ENCODE assay signal across 15 cellular contexts in genomic region chr9:105132006-105132405, GRCh38.
"Had no signal": no experiment of that assay in that cellular context is flagged by ENCODE, and none has a peak within 500 bp of the region (broad histone marks: within the 10 kb centered on the region; RNA-seq: fewer than 3 reads in every experiment).

No MANE protein-coding gene starts in this region.

- H2AFZ ChIP-seq: hepatocyte, parathyroid adenoma had no signal

- H3K27me3 Mint-ChIP-seq: activated CD4-positive, alpha-beta T cell treated with anti-CD3 and anti-CD28 coated beads for 36 hours; activated CD8-positive, alpha-beta T cell treated with anti-CD3 and anti-CD28 coated beads for 36 hours; naive B cell; stimulated activated memory B cell treated with anti-CD40 and anti-IgM and Interleukin-4, amounts not matched to agents 10 μg/mL and 1 μg/mL and 100 μg/mL, for 72 hours; T-cell had no signal

- DNase-seq: activated CD4-positive, alpha-beta T cell treated with anti-CD3 and anti-CD28 coated beads for 36 hours; activated CD8-positive, alpha-beta memory T cell treated with anti-CD3 and anti-CD28 coated beads, Interleukin-2, amount 50 U/mL, for 4 hours; activated CD8-positive, alpha-beta T cell treated with anti-CD3 and anti-CD28 coated beads for 36 hours; aorta; esophagus squamous epithelium; naive B cell; substantia nigra; T-cell; transverse colon had no signal

- H3K4me2 ChIP-seq: hepatocyte had no signal

- H3K9me3 ChIP-seq: esophagus squamous epithelium, gastroesophageal sphincter, transverse colon had no signal

- H3K9me3 Mint-ChIP-seq: activated CD8-positive, alpha-beta T cell treated with anti-CD3 and anti-CD28 coated beads for 36 hours; naive B cell; stimulated activated memory B cell treated with anti-CD40 and anti-IgM and Interleukin-4, amounts not matched to agents 10 μg/mL and 1 μg/mL and 100 μg/mL, for 72 hours; T-cell had no signal

- H3K36me3 ChIP-seq: esophagus squamous epithelium, gastroesophageal sphincter, transverse colon had no signal

- H3K79me2 ChIP-seq: hepatocyte, parathyroid adenoma had no signal

- ATAC-seq: activated CD4-positive, alpha-beta T cell treated with anti-CD3 and anti-CD28 coated beads for 36 hours; activated CD8-positive, alpha-beta T cell treated with anti-CD3 and anti-CD28 coated beads for 36 hours; gastroesophageal sphincter; stimulated activated memory B cell treated with anti-CD40 and anti-IgM and Interleukin-4, amounts not matched to agents 10 μg/mL and 1 μg/mL and 100 μg/mL, for 72 hours; T-cell had no signal

- H3K36me3 Mint-ChIP-seq: naive B cell; stimulated activated memory B cell treated with anti-CD40 and anti-IgM and Interleukin-4, amounts not matched to agents 10 μg/mL and 1 μg/mL and 100 μg/mL, for 72 hours; T-cell had no signal

- H3K4me3 ChIP-seq: esophagus squamous epithelium, gastroesophageal sphincter, hepatocyte, skin epidermis, transverse colon had no signal

- H3K27ac Mint-ChIP-seq: activated CD4-positive, alpha-beta T cell treated with anti-CD3 and anti-CD28 coated beads for 36 hours; activated CD8-positive, alpha-beta T cell treated with anti-CD3 and anti-CD28 coated beads for 36 hours; stimulated activated memory B cell treated with anti-CD40 and anti-IgM and Interleukin-4, amounts not matched to agents 10 μg/mL and 1 μg/mL and 100 μg/mL, for 72 hours; T-cell had no signal

- H3K27ac ChIP-seq: esophagus squamous epithelium, gastroesophageal sphincter, hepatocyte, parathyroid adenoma, skin epidermis, transverse colon, VCaP had no signal

- H3K4me3 Mint-ChIP-seq: activated CD4-positive, alpha-beta T cell treated with anti-CD3 and anti-CD28 coated beads for 36 hours; activated CD8-positive, alpha-beta T cell treated with anti-CD3 and anti-CD28 coated beads for 36 hours; naive B cell; stimulated activated memory B cell treated with anti-CD40 and anti-IgM and Interleukin-4, amounts not matched to agents 10 μg/mL and 1 μg/mL and 100 μg/mL, for 72 hours; T-cell had no signal

- H3K9ac ChIP-seq: parathyroid adenoma had no signal

- H3K4me1 ChIP-seq: parathyroid adenoma had no signal

- H3K27me3 ChIP-seq: esophagus squamous epithelium, gastroesophageal sphincter, hepatocyte, transverse colon had no signal
